Comparison of ENCODE assay signal across 11 cellular contexts in genomic region chr9:93600504-93600903, GRCh38. TPM values are rescaled to one million over a fixed set of nuclear protein-coding genes. Genes with fewer than 3 reads are reported as not detected.
DNase-seq lines count a peak whose midpoint lies in the region; ATAC-seq, FAIRE-seq and TF ChIP-seq lines count a peak whose summit lies in the region.
"Had no signal": no experiment of that assay in that cellular context is flagged by ENCODE, and none has a peak within 500 bp of the region (broad histone marks: within the 10 kb centered on the region; RNA-seq: fewer than 3 reads in every experiment).

No MANE protein-coding gene starts in this region.

- TF ChIP-seq CTCF in CD8-positive, alpha-beta T cell (IDR thresholded peaks at IDR 0.05): no peak
- TF ChIP-seq CTCF in HEK293 (tag by site-specific recombination; IDR thresholded peaks at IDR 0.05): no peak
- TF ChIP-seq CTCF in left lung (IDR thresholded peaks at IDR 0.05): no peak

- no peaks in the 10 kb centered on the region for H3K36me3 ChIP-seq in CD8-positive, alpha-beta T cell (ENCODE audit: insufficient read depth, low read length)
- no peaks in the 10 kb centered on the region for H3K36me3 ChIP-seq in HEK293 (ENCODE audit: control insufficient read depth in 2 of 2, insufficient read depth in 1 of 2, low read length in 2 of 2)
- no peaks in the 10 kb centered on the region for H3K36me3 ChIP-seq in left lung

- H3K9me3 ChIP-seq in CD8-positive, alpha-beta T cell (ENCODE audit: low read length): no peaks in the 10 kb centered on the region
- H3K9me3 ChIP-seq in HEK293 (ENCODE audit: control insufficient read depth, insufficient read depth, low read depth, low read length): no peaks in the 10 kb centered on the region
- no peaks in the 10 kb centered on the region for H3K9me3 ChIP-seq in left lung

- TF ChIP-seq POLR2A in H54 (IDR thresholded peaks at IDR 0.05; ENCODE audit: low read depth, low read length): no peak

- FAIRE-seq in H54 (lab: Jason Lieb, UNC): no peak

- no peaks in the 10 kb centered on the region for H3K27me3 Mint-ChIP-seq in CD8-positive, alpha-beta T cell (ENCODE audit: low read depth)
- H3K27me3 Mint-ChIP-seq in T-cell: no peaks in the 10 kb centered on the region

- H3K27ac Mint-ChIP-seq in CD8-positive, alpha-beta T cell: peak overlapping the region; percentile 5
- H3K27ac Mint-ChIP-seq in T-cell: peak overlapping the region in 1 of 2 donors; percentile 63

- H3K4me3 ChIP-seq in CD8-positive, alpha-beta T cell (ENCODE audit: low read depth, low read length): no peak overlapping the region
- no peak overlapping the region for H3K4me3 ChIP-seq in HEK293 (ENCODE audit: low read depth, low read length)
- no peak overlapping the region for H3K4me3 ChIP-seq in left lung

- no peak overlapping the region for H3K4me3 Mint-ChIP-seq in CD8-positive, alpha-beta T cell
- H3K4me3 Mint-ChIP-seq in T-cell: peak overlapping the region in 1 of 3 donors; percentile 64
- H3K4me3 Mint-ChIP-seq: activated T-cell treated with anti-CD3 and anti-CD28 coated beads, Interleukin-2, amount 50 U/mL, for 4 hours had no signal

- H3K36me3 Mint-ChIP-seq in CD8-positive, alpha-beta T cell: peaks cover 8% of the 10 kb centered on the region
- H3K36me3 Mint-ChIP-seq in T-cell: peaks cover 10% of the 10 kb centered on the region

- H3K27me3 ChIP-seq in CD8-positive, alpha-beta T cell (ENCODE audit: insufficient read depth, low read length): no peaks in the 10 kb centered on the region
- no peaks in the 10 kb centered on the region for H3K27me3 ChIP-seq in left lung

- H3K4me1 Mint-ChIP-seq in CD8-positive, alpha-beta T cell (ENCODE audit: low read depth): peaks cover 65% of the 10 kb centered on the region
- H3K4me1 Mint-ChIP-seq in T-cell: peaks cover 63 to 74% (median 69%) of the 10 kb centered on the region in 3 donors

- H3K9me3 Mint-ChIP-seq in CD8-positive, alpha-beta T cell: peaks cover 6% of the 10 kb centered on the region
- H3K9me3 Mint-ChIP-seq in T-cell: peaks cover 0 to 4% (median 3%) of the 10 kb centered on the region in 3 donors

- CTCF ChIA-PET in CD8-positive, alpha-beta T cell (lab: Charles Lee): no interaction called here
- CTCF ChIA-PET in HEK293 (lab: Yijun Ruan, JAX) (interaction anchor here (1.2 kb wide), 1 partner anchor 8 kb away, joined by 4 read pairs; no protein-coding TSS in a partner anchor), T-cell (lab: Charles Lee) (no interaction called here)

- H3K27ac ChIP-seq in CD8-positive, alpha-beta T cell (ENCODE audit: low read depth, low read length): no peak overlapping the region
- H3K27ac ChIP-seq in HEK293 (ENCODE audit: extremely low read depth, low read depth, low read length) (no peak overlapping the region), left lung (no peak overlapping the region)

- POLR2A ChIA-PET in CD8-positive, alpha-beta T cell (lab: Charles Lee): interaction anchor here (0.9 kb wide), 1 partner anchor 34 kb away, joined by 4 read pairs; no protein-coding TSS in a partner anchor
- POLR2A ChIA-PET in HEK293 (lab: Yijun Ruan, JAX): no interaction called here
- POLR2A ChIA-PET in T-cell (lab: Charles Lee): no interaction called here

- peaks cover 42% of the 10 kb centered on the region for H3K4me1 ChIP-seq in CD8-positive, alpha-beta T cell (ENCODE audit: insufficient read depth, low read length)
- H3K4me1 ChIP-seq in HEK293 (ENCODE audit: control insufficient read depth, insufficient read depth, low read length) (peaks cover 5% of the 10 kb centered on the region; the same call in 1 of the 2 replicates), left lung (peaks cover 7 to 25% of the 10 kb centered on the region in 2 donors)

- peak in 1 of 7 experiments; percentile 14 for DNase-seq in CD8-positive, alpha-beta T cell
- DNase-seq in T-cell (peak in 6 of 34 experiments; percentile 10 to 31 (median 22)), left lung (no peak), H54 (ENCODE audit: insufficient read length, low spot score) (no peak)
- DNase-seq in activated naive CD4-positive, alpha-beta T cell treated with Interleukin-2 at 50 U/mL for 16 hours: no peak
- DNase-seq: activated T-cell treated with anti-CD3 and anti-CD28 coated beads, Interleukin-2, amount 50 U/mL, for 4 hours; Karpas-422 had no signal

- ATAC-seq in CD8-positive, alpha-beta T cell: peak; percentile 11
- ATAC-seq in T-cell (replicated peaks in 1 of 4) (peak; percentile 19 to 56 (median 38)), left lung (peak; percentile 69), GM18868 (IDR thresholded peaks at IDR 0.05; ENCODE audit: unreplicated experiment) (no peak), HG03342 (IDR thresholded peaks at IDR 0.05; ENCODE audit: unreplicated experiment) (no peak)
- ATAC-seq: Right ventricle myocardium inferior had no signal

- intact Hi-C loops in CD8-positive, alpha-beta T cell (cut with DNase I, micrococcal nuclease): no loop called here
- intact Hi-C loops in left lung (cut with DNase I): no loop called here

TF ChIP-seq in HEK293, 187 proteins besides CTCF, POLR2A, EP300 and RAD21:
- no peak for TF ChIP-seq SALL2 (tag by site-specific recombination; IDR thresholded peaks at IDR 0.05; ENCODE audit: borderline replicate concordance)
- 0 out of 2 replicates have a peak, but pooled peaks have one; percentile 19 for TF ChIP-seq KLF1 (tag by site-specific recombination; IDR thresholded peaks at IDR 0.05)
- TF ChIP-seq KLF16 (tag by site-specific recombination; IDR thresholded peaks at IDR 0.05): no peak
- no peak for TF ChIP-seq ZNF433 (tag by site-specific recombination; IDR thresholded peaks at IDR 0.05; ENCODE audit: low read depth)
- TF ChIP-seq, protein P1, sequence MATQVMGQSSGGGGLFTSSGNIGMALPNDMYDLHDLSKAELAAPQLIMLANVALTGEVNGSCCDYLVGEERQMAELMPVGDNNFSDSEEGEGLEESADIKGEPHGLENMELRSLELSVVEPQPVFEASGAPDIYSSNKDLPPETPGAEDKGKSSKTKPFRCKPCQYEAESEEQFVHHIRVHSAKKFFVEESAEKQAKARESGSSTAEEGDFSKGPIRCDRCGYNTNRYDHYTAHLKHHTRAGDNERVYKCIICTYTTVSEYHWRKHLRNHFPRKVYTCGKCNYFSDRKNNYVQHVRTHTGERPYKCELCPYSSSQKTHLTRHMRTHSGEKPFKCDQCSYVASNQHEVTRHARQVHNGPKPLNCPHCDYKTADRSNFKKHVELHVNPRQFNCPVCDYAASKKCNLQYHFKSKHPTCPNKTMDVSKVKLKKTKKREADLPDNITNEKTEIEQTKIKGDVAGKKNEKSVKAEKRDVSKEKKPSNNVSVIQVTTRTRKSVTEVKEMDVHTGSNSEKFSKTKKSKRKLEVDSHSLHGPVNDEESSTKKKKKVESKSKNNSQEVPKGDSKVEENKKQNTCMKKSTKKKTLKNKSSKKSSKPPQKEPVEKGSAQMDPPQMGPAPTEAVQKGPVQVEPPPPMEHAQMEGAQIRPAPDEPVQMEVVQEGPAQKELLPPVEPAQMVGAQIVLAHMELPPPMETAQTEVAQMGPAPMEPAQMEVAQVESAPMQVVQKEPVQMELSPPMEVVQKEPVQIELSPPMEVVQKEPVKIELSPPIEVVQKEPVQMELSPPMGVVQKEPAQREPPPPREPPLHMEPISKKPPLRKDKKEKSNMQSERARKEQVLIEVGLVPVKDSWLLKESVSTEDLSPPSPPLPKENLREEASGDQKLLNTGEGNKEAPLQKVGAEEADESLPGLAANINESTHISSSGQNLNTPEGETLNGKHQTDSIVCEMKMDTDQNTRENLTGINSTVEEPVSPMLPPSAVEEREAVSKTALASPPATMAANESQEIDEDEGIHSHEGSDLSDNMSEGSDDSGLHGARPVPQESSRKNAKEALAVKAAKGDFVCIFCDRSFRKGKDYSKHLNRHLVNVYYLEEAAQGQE (tag by site-specific recombination; IDR thresholded peaks at IDR 0.05): no peak

RNA-seq across cellular contexts. Expression of gene PHF2, which starts 24.1 kb away (rescaled TPM):
- 10 to 100 TPM; 23.9 to 25.7 TPM for total RNA-seq in CD8-positive, alpha-beta T cell
- total RNA-seq in T-cell (10 to 100 TPM; 24.6 to 38.5 (median 34.6) TPM), left lung (10 to 100 TPM; 29.1 to 30.4 TPM)

Comparison
In these comparisons a context has a peak if more than half of its experiments do, and no peak if none do; other contexts are left out.
1. ATAC-seq: peak in CD8-positive, alpha-beta T cell (single experiment), T-cell (4 of 4) and left lung (single experiment); none in GM18868 (single experiment) and HG03342 (single experiment).